Comparison of ENCODE assay signal across 2 cellular contexts in the genomic region with DNA sequence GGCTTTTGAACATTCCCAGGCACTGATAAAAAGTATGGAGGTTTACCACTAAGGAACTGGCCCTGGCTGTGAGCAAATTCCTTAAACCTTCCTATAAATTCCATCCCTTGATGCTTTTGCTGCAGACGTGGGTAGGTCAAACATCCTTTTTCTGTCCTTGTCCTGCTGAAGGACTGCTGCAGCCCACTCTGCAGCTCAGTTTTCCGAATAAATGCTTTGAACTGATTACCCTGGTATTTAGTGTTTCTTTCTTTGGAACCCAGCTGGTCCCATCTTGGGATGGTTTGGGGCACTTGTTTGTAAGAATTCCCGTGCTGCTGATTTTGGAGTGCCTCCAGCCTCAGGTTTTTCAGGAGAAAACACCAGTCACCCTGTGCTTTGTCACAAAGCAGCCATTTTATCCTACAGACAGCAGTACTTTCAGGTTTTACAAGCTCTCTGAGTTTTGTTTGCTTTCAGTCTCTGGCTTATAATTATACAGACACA.
TF ChIP-seq lines count a peak whose summit lies in the region.

No MANE protein-coding gene starts in this region.

TF ChIP-seq in GM23338, 12 proteins besides CTCF, POLR2A, EP300 and RAD21:
- TF ChIP-seq, protein P1, sequence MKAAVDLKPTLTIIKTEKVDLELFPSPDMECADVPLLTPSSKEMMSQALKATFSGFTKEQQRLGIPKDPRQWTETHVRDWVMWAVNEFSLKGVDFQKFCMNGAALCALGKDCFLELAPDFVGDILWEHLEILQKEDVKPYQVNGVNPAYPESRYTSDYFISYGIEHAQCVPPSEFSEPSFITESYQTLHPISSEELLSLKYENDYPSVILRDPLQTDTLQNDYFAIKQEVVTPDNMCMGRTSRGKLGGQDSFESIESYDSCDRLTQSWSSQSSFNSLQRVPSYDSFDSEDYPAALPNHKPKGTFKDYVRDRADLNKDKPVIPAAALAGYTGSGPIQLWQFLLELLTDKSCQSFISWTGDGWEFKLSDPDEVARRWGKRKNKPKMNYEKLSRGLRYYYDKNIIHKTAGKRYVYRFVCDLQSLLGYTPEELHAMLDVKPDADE (IDR thresholded peaks at IDR 0.05): no peak
- TF ChIP-seq ZNF331 (CRISPR knock-in tag; IDR thresholded peaks at IDR 0.05; ENCODE audit: low read depth): no peak
- no peak for TF ChIP-seq CREB1 (CRISPR knock-in tag; IDR thresholded peaks at IDR 0.05; ENCODE audit: low read depth)
- no peak for TF ChIP-seq POLR2AphosphoS5 (IDR thresholded peaks at IDR 0.05; ENCODE audit: low read depth)

TF ChIP-seq in H1, 55 proteins besides CTCF, POLR2A, EP300 and RAD21:
- TF ChIP-seq ASH2L (IDR thresholded peaks at IDR 0.05; ENCODE audit: low read length) (peak; percentile 28), CBX5 (IDR thresholded peaks at IDR 0.05; ENCODE audit: low read depth, low read length) (no peak), GTF2F1 (IDR thresholded peaks at IDR 0.05; ENCODE audit: borderline replicate concordance, low read depth, low read length) (no peak)
